Comparison of ENCODE assay signal across 10 cellular contexts in genomic region chr1:35506960-35507901, GRCh38. TPM values are rescaled to one million over a fixed set of nuclear protein-coding genes. Genes with fewer than 3 reads are reported as not detected.
DNase-seq lines count a peak whose midpoint lies in the region; ATAC-seq and TF ChIP-seq lines count a peak whose summit lies in the region.
"Had no signal": no experiment of that assay in that cellular context is flagged by ENCODE, and none has a peak within 500 bp of the region (broad histone marks: within the 10 kb centered on the region; RNA-seq: fewer than 3 reads in every experiment).

No MANE protein-coding gene starts in this region.

- peak; percentile 25 for DNase-seq in activated T-cell treated with anti-CD3 and anti-CD28 coated beads, Interleukin-2, amount 50 U/mL, for 1 hour
- no peak for DNase-seq in activated T-cell treated with anti-CD3 and anti-CD28 coated beads, Interleukin-2, amount 50 U/mL, for 48 hours
- DNase-seq in stimulated activated naive CD8-positive, alpha-beta T cell treated with anti-CD3 and anti-CD28 coated beads, Interleukin-15, Interleukin-2, amounts not matched to agents 100 U/mL and 50 U/mL, for 24 hours, result peak; percentile 4
- DNase-seq in HK-2 (ENCODE audit: unreplicated experiment), result no peak
- no peak for DNase-seq in H7
- DNase-seq: NCI-H1694 treated with DMSO at 0.1 percent for 48 hours had no signal

- peaks cover 31% of the 10 kb centered on the region for H3K79me2 ChIP-seq in Loucy (ENCODE audit: insufficient read depth, low read length)

- no peak overlapping the region for H2AFZ ChIP-seq in Loucy (ENCODE audit: low read length)

- peak overlapping the region; percentile 70 for H3K4me2 ChIP-seq in Loucy (ENCODE audit: low read depth, low read length, poor library complexity, severe bottlenecking)
- H3K4me2 ChIP-seq: smooth muscle cell had no signal

- H3K4me3 Mint-ChIP-seq in activated naive CD8-positive, alpha-beta T cell, result peak overlapping the region; percentile 71

- H3K27ac Mint-ChIP-seq in activated naive CD8-positive, alpha-beta T cell, result peak overlapping the region; percentile 88

- H3K27me3 ChIP-seq in Loucy (ENCODE audit: insufficient read depth, low read length, poor library complexity, severe bottlenecking), result no peaks in the 10 kb centered on the region
- H3K27me3 ChIP-seq in H7 (ENCODE audit: control insufficient read depth, insufficient read depth, low read length), result no peaks in the 10 kb centered on the region

- H3K36me3 ChIP-seq in Loucy (ENCODE audit: insufficient read depth, low read length) (no peaks in the 10 kb centered on the region; the same call in 1 of the 2 replicates), H7 (replicated peaks; ENCODE audit: control insufficient read depth, insufficient read depth, low read length) (peaks cover 9% of the 10 kb centered on the region)

- H3F3A ChIP-seq in Loucy (ENCODE audit: low read depth), result peaks cover 16% of the 10 kb centered on the region

- peaks cover 5% of the 10 kb centered on the region for H4K20me1 ChIP-seq in Loucy (ENCODE audit: insufficient read depth, low read length, poor library complexity, severe bottlenecking)

- H3K9me3 ChIP-seq in Loucy (ENCODE audit: insufficient read depth, low read depth, low read length), result no peaks in the 10 kb centered on the region

- ATAC-seq in stimulated activated naive CD8-positive, alpha-beta T cell treated with anti-CD3 and anti-CD28 coated beads, Interleukin-15, Interleukin-2, amounts not matched to agents 100 U/mL and 50 U/mL, for 24 hours, result no peak
- no peak for ATAC-seq in HG02759 (IDR thresholded peaks at IDR 0.05; ENCODE audit: unreplicated experiment)

- peaks cover 62% of the 10 kb centered on the region for H3K4me1 Mint-ChIP-seq in activated naive CD8-positive, alpha-beta T cell (ENCODE audit: low read depth)

- TF ChIP-seq CTCF in Loucy (conservative IDR thresholded peaks at IDR 0.05; ENCODE audit: low read length), result no peak

- H3K4me3 ChIP-seq in Loucy (ENCODE audit: low read length, poor library complexity, severe bottlenecking) (peak overlapping the region; percentile 42), H7 (ENCODE audit: insufficient read depth, low read depth, low read length) (no peak overlapping the region)
- H3K4me3 ChIP-seq: smooth muscle cell had no signal

- H3K9ac ChIP-seq in Loucy (ENCODE audit: low read depth, low read length, poor library complexity, severe bottlenecking), result peak overlapping the region; percentile 42

- peaks cover 11% of the 10 kb centered on the region for H3K36me3 Mint-ChIP-seq in activated naive CD8-positive, alpha-beta T cell

- H3K9me3 Mint-ChIP-seq in activated naive CD8-positive, alpha-beta T cell (ENCODE audit: low read depth), result no peaks in the 10 kb centered on the region

- H3K4me1 ChIP-seq in Loucy (ENCODE audit: insufficient read depth, low read length, poor library complexity, severe bottlenecking), result peaks cover 31% of the 10 kb centered on the region

- H3K9me2 ChIP-seq in Loucy (replicated peaks; ENCODE audit: low read depth, low read length), result no peaks in the 10 kb centered on the region

- no peaks in the 10 kb centered on the region for H3K27me3 Mint-ChIP-seq in activated naive CD8-positive, alpha-beta T cell

RNA-seq across cellular contexts. Expression of gene KIAA0319L, which starts 50.0 kb away (rescaled TPM):
- total RNA-seq in H7 (2014; rRNA removed; shearing (Covaris generic)), result 68.5 and 84.0 TPM in 2 replicates

RNA-seq across cellular contexts. Expression of gene NCDN, which starts 50.4 kb away (rescaled TPM):
- 41.9 and 50.9 TPM in 2 replicates for total RNA-seq in H7 (2014; rRNA removed; shearing (Covaris generic))

Comparison
In these comparisons a context has a peak if more than half of its experiments do, and no peak if none do; other contexts are left out.
1. DNase-seq: peak in activated T-cell treated with anti-CD3 and anti-CD28 coated beads, Interleukin-2, amount 50 U/mL, for 1 hour (single experiment) and stimulated activated naive CD8-positive, alpha-beta T cell treated with anti-CD3 and anti-CD28 coated beads, Interleukin-15, Interleukin-2, amounts not matched to agents 100 U/mL and 50 U/mL, for 24 hours (single experiment); none in activated T-cell treated with anti-CD3 and anti-CD28 coated beads, Interleukin-2, amount 50 U/mL, for 48 hours (0 of 2), HK-2 (single experiment) and H7 (single experiment).